ENCODE assay signal across 15 cellular contexts in the genomic region with DNA sequence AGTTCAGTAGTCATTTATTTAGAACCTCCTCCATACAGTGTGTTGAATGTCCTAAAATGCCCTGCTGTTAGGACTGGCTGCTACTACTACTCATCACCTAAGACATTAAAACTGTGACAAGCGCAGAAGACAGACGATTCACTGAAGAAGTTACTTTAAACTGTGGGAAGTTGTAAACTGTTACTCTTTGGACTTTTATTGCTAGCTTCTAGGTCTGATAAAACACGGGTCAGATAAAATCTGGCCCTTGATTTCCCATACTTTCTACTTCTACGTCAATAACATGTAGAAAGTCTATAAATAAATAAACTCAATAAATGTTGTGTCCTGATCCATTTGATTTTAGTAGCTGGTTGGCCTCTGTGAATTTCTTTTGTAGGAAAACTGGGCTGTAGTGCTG.
DNase-seq lines count a peak whose midpoint lies in the region; ATAC-seq and TF ChIP-seq lines count a peak whose summit lies in the region.
"Had no signal": no experiment of that assay in that cellular context is flagged by ENCODE, and none has a peak within 500 bp of the region (broad histone marks: within the 10 kb centered on the region; RNA-seq: fewer than 3 reads in every experiment).

No MANE protein-coding gene starts in this region.

- CTCF ChIA-PET in naive thymus-derived CD4-positive, alpha-beta T cell (lab: Charles Lee): interaction anchor here (0.6 kb wide), 1 partner anchor 160 kb away, joined by 3 read pairs; no protein-coding TSS in a partner anchor

- H3K27me3 ChIP-seq in body of pancreas (no peaks in the 10 kb centered on the region), transverse colon (no peaks in the 10 kb centered on the region)
- H3K27me3 ChIP-seq in naive thymus-derived CD4-positive, alpha-beta T cell (ENCODE audit: control insufficient read depth in 2 of 2, insufficient read depth in 2 of 2, low read length in 2 of 2): no peaks in the 10 kb centered on the region
- H3K27me3 ChIP-seq: BLaER1 had no signal

- POLR2A ChIA-PET in naive thymus-derived CD4-positive, alpha-beta T cell (lab: Charles Lee): interaction anchor here (1.0 to 1.1 kb wide), 2 partner anchors 10 to 124 kb away, joined by 3 to 4 read pairs; no protein-coding TSS in a partner anchor

- TF ChIP-seq EP300 in transverse colon (IDR thresholded peaks at IDR 0.05; ENCODE audit: low read depth): no peak

- no peak for ATAC-seq in activated T-cell treated with anti-CD3 and anti-CD28 coated beads, Interleukin-2, amount 50 U/mL, for 72 hours (replicated peaks in 1 of 2)
- ATAC-seq in body of pancreas: no peak
- ATAC-seq in naive thymus-derived CD4-positive, alpha-beta T cell: no peak
- ATAC-seq in HG03139 (IDR thresholded peaks at IDR 0.05; ENCODE audit: unreplicated experiment): no peak

- no peaks in the 10 kb centered on the region for H3K27me3 Mint-ChIP-seq in activated T-cell treated with anti-CD3 and anti-CD28 coated beads, Interleukin-2, amount 50 U/mL, for 24 hours
- H3K27me3 Mint-ChIP-seq in activated T-cell treated with anti-CD3 and anti-CD28 coated beads, Interleukin-2, amount 50 U/mL, for 72 hours (ENCODE audit: low read depth): no peaks in the 10 kb centered on the region
- no peaks in the 10 kb centered on the region for H3K27me3 Mint-ChIP-seq in naive thymus-derived CD4-positive, alpha-beta T cell

- intact Hi-C loops in body of pancreas (cut with DNase I): no loop called here
- intact Hi-C loops in naive thymus-derived CD4-positive, alpha-beta T cell (cut with micrococcal nuclease): no loop called here
- intact Hi-C loops in transverse colon (cut with DNase I; ENCODE audit: low total_unique reads): no loop called here

- H3K27ac Mint-ChIP-seq in activated T-cell treated with anti-CD3 and anti-CD28 coated beads, Interleukin-2, amount 50 U/mL, for 24 hours: peak overlapping the region; percentile 4
- no peak overlapping the region for H3K27ac Mint-ChIP-seq in activated T-cell treated with anti-CD3 and anti-CD28 coated beads, Interleukin-2, amount 50 U/mL, for 72 hours
- H3K27ac Mint-ChIP-seq in naive thymus-derived CD4-positive, alpha-beta T cell: peak overlapping the region in 5 of 9 donors; percentile 11 to 88 (median 59)
- H3K27ac Mint-ChIP-seq: HFFc6 had no signal

- H3K36me3 ChIP-seq in body of pancreas (replicated peaks in 1 of 2; ENCODE audit: insufficient read depth in 1 of 2, low read depth in 2 of 2) (no peaks in the 10 kb centered on the region), transverse colon (peaks cover 0 to 7% (median 0%) of the 10 kb centered on the region in 4 donors)
- H3K36me3 ChIP-seq in naive thymus-derived CD4-positive, alpha-beta T cell (ENCODE audit: control insufficient read depth in 2 of 3, insufficient read depth in 3 of 3, low read length in 3 of 3): peaks cover 0 to 49% (median 10%) of the 10 kb centered on the region in 3 experiments

- H3K9me3 ChIP-seq in body of pancreas (no peaks in the 10 kb centered on the region), transverse colon (no peaks in the 10 kb centered on the region)
- H3K9me3 ChIP-seq in naive thymus-derived CD4-positive, alpha-beta T cell (ENCODE audit: control insufficient read depth in 2 of 3, low read length in 3 of 3): no peaks in the 10 kb centered on the region

- DNase-seq in activated T-cell treated with anti-CD3 and anti-CD28 coated beads, Interleukin-2, amount 50 U/mL, for 24 hours: no peak
- DNase-seq in activated T-cell treated with anti-CD3 and anti-CD28 coated beads, Interleukin-2, amount 50 U/mL, for 72 hours: no peak
- no peak for DNase-seq in body of pancreas
- no peak for DNase-seq in naive thymus-derived CD4-positive, alpha-beta T cell
- DNase-seq in transverse colon: no peak
- no peak for DNase-seq in MV-4-11 (lab: John Stamatoyannopoulos, UW)
- no peak for DNase-seq in GM19240 (ENCODE audit: insufficient read length, low spot score)
- DNase-seq: 8988T, AML-193, DMS53, GF-D8, HCEC 1CT, HFFc6 had no signal

- no peak for TF ChIP-seq POLR2A in body of pancreas (IDR thresholded peaks at IDR 0.05)
- TF ChIP-seq POLR2A in transverse colon (IDR thresholded peaks at IDR 0.05): no peak

- TF ChIP-seq CTCF in body of pancreas (IDR thresholded peaks at IDR 0.05) (no peak), transverse colon (IDR thresholded peaks at IDR 0.05) (no peak)

- 38 to 40% methylated on average over 4 of the region's 4 CpGs for WGBS in body of pancreas, 2 donors
- WGBS in transverse colon (ENCODE audit: low coverage in 1 of 2), 2 donors: 43 to 46% methylated on average over 4 of the region's 4 CpGs

- H3K36me3 Mint-ChIP-seq in activated T-cell treated with anti-CD3 and anti-CD28 coated beads, Interleukin-2, amount 50 U/mL, for 24 hours (ENCODE audit: low read depth): peaks cover 76% of the 10 kb centered on the region
- H3K36me3 Mint-ChIP-seq in activated T-cell treated with anti-CD3 and anti-CD28 coated beads, Interleukin-2, amount 50 U/mL, for 72 hours (ENCODE audit: insufficient read depth in 2 of 2): peaks cover 2 to 14% of the 10 kb centered on the region in 2 donors
- H3K36me3 Mint-ChIP-seq in naive thymus-derived CD4-positive, alpha-beta T cell: peaks cover 3 to 64% (median 40%) of the 10 kb centered on the region in 5 donors

- in situ Hi-C loops in transverse colon (cut with MboI; ENCODE audit: low pct_ligation_motif_present in 1 of 4, low pct_unique_long_range_greater_than_20kb in 1 of 4, low sequenced_read_pairs in 3 of 4): loop anchor here in 1 of 4 donors (25.0 kb wide), 1 partner anchor 171 kb away; no protein-coding TSS in a partner anchor

- H3K9me3 Mint-ChIP-seq in activated T-cell treated with anti-CD3 and anti-CD28 coated beads, Interleukin-2, amount 50 U/mL, for 24 hours: peaks cover 10% of the 10 kb centered on the region
- peaks cover 0 to 7% of the 10 kb centered on the region in 2 donors for H3K9me3 Mint-ChIP-seq in activated T-cell treated with anti-CD3 and anti-CD28 coated beads, Interleukin-2, amount 50 U/mL, for 72 hours
- H3K9me3 Mint-ChIP-seq in naive thymus-derived CD4-positive, alpha-beta T cell: peaks cover 0 to 9% (median 0%) of the 10 kb centered on the region in 11 donors
- H3K9me3 Mint-ChIP-seq: HFFc6 had no signal

- H3K4me3 Mint-ChIP-seq in activated T-cell treated with anti-CD3 and anti-CD28 coated beads, Interleukin-2, amount 50 U/mL, for 24 hours: no peak overlapping the region
- no peak overlapping the region for H3K4me3 Mint-ChIP-seq in activated T-cell treated with anti-CD3 and anti-CD28 coated beads, Interleukin-2, amount 50 U/mL, for 72 hours
- no peak overlapping the region for H3K4me3 Mint-ChIP-seq in naive thymus-derived CD4-positive, alpha-beta T cell
- H3K4me3 Mint-ChIP-seq: HFFc6 had no signal

- H3K27ac ChIP-seq in body of pancreas: peak overlapping the region in 3 of 4 donors; percentile 3 to 45 (median 19)
- no peak overlapping the region for H3K27ac ChIP-seq in naive thymus-derived CD4-positive, alpha-beta T cell (ENCODE audit: low read depth, low read length)
- H3K27ac ChIP-seq in transverse colon: peak overlapping the region in 3 of 4 donors; percentile 7 to 11 (median 8)
- H3K27ac ChIP-seq: BLaER1 had no signal

- peaks cover 57% of the 10 kb centered on the region for H3K4me1 Mint-ChIP-seq in activated T-cell treated with anti-CD3 and anti-CD28 coated beads, Interleukin-2, amount 50 U/mL, for 24 hours (ENCODE audit: low read depth)
- peaks cover 43% of the 10 kb centered on the region for H3K4me1 Mint-ChIP-seq in activated T-cell treated with anti-CD3 and anti-CD28 coated beads, Interleukin-2, amount 50 U/mL, for 72 hours (ENCODE audit: low read depth)
- peaks cover 20 to 71% (median 40%) of the 10 kb centered on the region in 7 donors for H3K4me1 Mint-ChIP-seq in naive thymus-derived CD4-positive, alpha-beta T cell

- H3K4me3 ChIP-seq in body of pancreas: no peak overlapping the region
- no peak overlapping the region for H3K4me3 ChIP-seq in naive thymus-derived CD4-positive, alpha-beta T cell (ENCODE audit: low read length)
- H3K4me3 ChIP-seq in transverse colon: no peak overlapping the region
- H3K4me3 ChIP-seq: BLaER1 had no signal

- peaks cover 12% of the 10 kb centered on the region for H3K4me1 ChIP-seq in body of pancreas
- peaks cover 0 to 14% of the 10 kb centered on the region in 2 donors for H3K4me1 ChIP-seq in naive thymus-derived CD4-positive, alpha-beta T cell (ENCODE audit: control insufficient read depth in 2 of 2, insufficient read depth in 2 of 2, low read length in 2 of 2)
- peaks cover 0 to 22% (median 12%) of the 10 kb centered on the region in 4 donors for H3K4me1 ChIP-seq in transverse colon
